Comparison of ENCODE assay signal across 8 cellular contexts in the genomic region with DNA sequence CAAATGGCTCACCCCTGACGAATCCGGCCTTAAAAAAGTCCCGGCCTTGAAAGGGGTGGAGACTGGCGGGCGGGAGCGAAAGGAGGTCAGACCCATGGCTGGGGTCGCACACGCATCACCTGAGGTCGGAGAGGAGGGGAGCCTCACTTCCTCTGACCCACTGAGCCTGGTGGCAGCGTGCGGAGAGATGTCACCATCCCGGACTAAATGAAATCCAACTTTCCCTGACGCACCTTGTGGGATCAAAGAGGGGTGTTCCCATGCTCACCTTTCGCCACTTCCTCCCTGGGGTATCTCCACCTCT. TPM values are rescaled to one million over a fixed set of nuclear protein-coding genes. Genes with fewer than 3 reads are reported as not detected.
A peak's percentile ranks its signal among the peaks of the same experiment; 100 is the strongest.
DNase-seq lines count a peak whose midpoint lies in the region; ATAC-seq and TF ChIP-seq lines count a peak whose summit lies in the region.

No MANE protein-coding gene starts in this region.

- peak overlapping the region; percentile 95 for H3K4me3 Mint-ChIP-seq in activated B cell treated with CpG ODN at 0.5 μM for 24 hours
- peak overlapping the region; percentile 90 for H3K4me3 Mint-ChIP-seq in glutamatergic neuron (ENCODE audit: unreplicated experiment)

- DNase-seq in NCI-H146 treated with DMSO at 0.1 percent for 48 hours (lab: John Stamatoyannopoulos, UW; ENCODE audit: unreplicated experiment) = peak; percentile 45
- DNase-seq in NCI-H146 (lab: John Stamatoyannopoulos, UW) = no peak
- DNase-seq in activated B cell treated with CpG ODN at 0.5 μM for 24 hours = no peak
- no peak for DNase-seq in glutamatergic neuron
- no peak for DNase-seq in smooth muscle cell (lab: John Stamatoyannopoulos, UW; ENCODE audit: unreplicated experiment)
- DNase-seq in EL = no peak
- no peak for DNase-seq in mesenteric fat pad (ENCODE audit: low spot score)

- ATAC-seq in activated B cell treated with CpG ODN at 0.5 μM for 24 hours (ENCODE audit: low read depth) (no peak), GM19395 (IDR thresholded peaks at IDR 0.05; ENCODE audit: unreplicated experiment) (no peak)

- peak overlapping the region; percentile 87 for H3K4me2 ChIP-seq in smooth muscle cell

- H3K36me3 Mint-ChIP-seq in activated B cell treated with CpG ODN at 0.5 μM for 24 hours (ENCODE audit: low read depth) (peaks cover 21% of the 10 kb centered on the region), glutamatergic neuron (ENCODE audit: unreplicated experiment) (no peaks in the 10 kb centered on the region)

- CTCF ChIA-PET in activated B cell treated with CpG ODN at 0.5 μM for 24 hours (lab: Charles Lee) = interaction anchor here (1.7 kb wide), 1 partner anchor 164 kb away, joined by 6 read pairs; no protein-coding TSS in a partner anchor

- no peaks in the 10 kb centered on the region for H3K9me3 ChIP-seq in smooth muscle cell (replicated peaks; ENCODE audit: low read depth)

- TF ChIP-seq CTCF in activated B cell treated with CpG ODN at 0.5 μM for 24 hours (IDR thresholded peaks at IDR 0.05) (no peak), glutamatergic neuron (IDR thresholded peaks at IDR 0.05; ENCODE audit: partially characterized antibody, unreplicated experiment) (no peak), smooth muscle cell (IDR thresholded peaks at IDR 0.05; ENCODE audit: borderline replicate concordance, insufficient read depth, poor library complexity, severe bottlenecking) (no peak)

- peaks cover 32% of the 10 kb centered on the region for H4K20me1 ChIP-seq in smooth muscle cell (ENCODE audit: low read depth)

- H3K27me3 Mint-ChIP-seq in activated B cell treated with CpG ODN at 0.5 μM for 24 hours = no peaks in the 10 kb centered on the region
- peaks cover 17% of the 10 kb centered on the region for H3K27me3 Mint-ChIP-seq in glutamatergic neuron (ENCODE audit: unreplicated experiment)

- peaks cover 13% of the 10 kb centered on the region for H3F3A ChIP-seq in smooth muscle cell (ENCODE audit: low read depth)

- no peaks in the 10 kb centered on the region for H3K27me3 ChIP-seq in smooth muscle cell (ENCODE audit: low read depth)

- POLR2A ChIA-PET in activated B cell treated with CpG ODN at 0.5 μM for 24 hours (lab: Charles Lee) = interaction anchor here (1.1 to 4.9 kb wide), 4 partner anchors 11 to 40 kb away, joined by 3 to 40 read pairs (median 5); partner anchors contain the start of genes PM20D1 and RAB29

- peaks cover 34% of the 10 kb centered on the region for H3K79me2 ChIP-seq in smooth muscle cell (ENCODE audit: low read depth)

- intact Hi-C loops in activated B cell treated with CpG ODN at 0.5 μM for 24 hours (cut with micrococcal nuclease) = loop anchor here (1.0 to 5.0 kb wide), 5 partner anchors 21 to 104 kb away; partner anchors contain the start of genes NUCKS1, PM20D1 and RAB29

- peak overlapping the region; percentile 83 for H3K4me3 ChIP-seq in smooth muscle cell

- peak overlapping the region; percentile 77 for H2AFZ ChIP-seq in smooth muscle cell (ENCODE audit: low read depth)

- peak overlapping the region; percentile 46 for H3K9ac ChIP-seq in smooth muscle cell (ENCODE audit: low read depth)

- peak overlapping the region; percentile 12 for H3K27ac ChIP-seq in smooth muscle cell (ENCODE audit: low read depth)

- H3K9me3 Mint-ChIP-seq in activated B cell treated with CpG ODN at 0.5 μM for 24 hours = no peaks in the 10 kb centered on the region
- no peaks in the 10 kb centered on the region for H3K9me3 Mint-ChIP-seq in glutamatergic neuron (ENCODE audit: unreplicated experiment)

- WGBS in smooth muscle cell (ENCODE audit: low lambda C conversion rate) = 5% methylated on average over 12 of the region's 14 CpGs

- H3K27ac Mint-ChIP-seq in activated B cell treated with CpG ODN at 0.5 μM for 24 hours (peak overlapping the region; percentile 83), glutamatergic neuron (ENCODE audit: unreplicated experiment) (no peak overlapping the region)

- H3K4me1 Mint-ChIP-seq in activated B cell treated with CpG ODN at 0.5 μM for 24 hours (peaks cover 46% of the 10 kb centered on the region), glutamatergic neuron (ENCODE audit: low read depth, unreplicated experiment) (peaks cover 4% of the 10 kb centered on the region)

- no peaks in the 10 kb centered on the region for H3K36me3 ChIP-seq in smooth muscle cell (ENCODE audit: low read depth)

- H3K4me1 ChIP-seq in smooth muscle cell (ENCODE audit: low read depth) = peaks cover 21% of the 10 kb centered on the region

RNA-seq across cellular contexts. Expression of gene SLC41A1, which starts 0.7 kb away (rescaled TPM):
- total RNA-seq in activated B cell treated with CpG ODN at 0.5 μM for 24 hours (31.2 and 32.4 TPM in 2 replicates), glutamatergic neuron (ENCODE audit: unreplicated experiment) (6.2 TPM), smooth muscle cell (22.8 and 23.2 TPM in 2 replicates), mesenteric fat pad (27.6 TPM)
- 17.8 and 22.3 TPM in 2 replicates for polyA plus RNA-seq in smooth muscle cell

RNA-seq across cellular contexts. Expression of gene PM20D1, which starts 36.2 kb away (rescaled TPM):
- total RNA-seq in activated B cell treated with CpG ODN at 0.5 μM for 24 hours = 1.2 and 2.1 TPM in 2 replicates
- not detected for total RNA-seq in glutamatergic neuron (ENCODE audit: unreplicated experiment)
- total RNA-seq in smooth muscle cell = not detected in 2 replicates
- polyA plus RNA-seq in smooth muscle cell = 0.17 TPM in 1 of 2 replicates, not detected in the other
- total RNA-seq in mesenteric fat pad = 0.29 TPM

RNA-seq across cellular contexts. Expression of gene RAB29, which starts 38.4 kb away (rescaled TPM):
- total RNA-seq in activated B cell treated with CpG ODN at 0.5 μM for 24 hours (149 and 156 TPM in 2 replicates), glutamatergic neuron (ENCODE audit: unreplicated experiment) (1.7 TPM), smooth muscle cell (1.7 and 4.1 TPM in 2 replicates), mesenteric fat pad (37.3 TPM)
- polyA plus RNA-seq in smooth muscle cell = 4.1 and 4.5 TPM in 2 replicates
